36 cellular contexts compared by ENCODE assay signal in the genomic region with DNA sequence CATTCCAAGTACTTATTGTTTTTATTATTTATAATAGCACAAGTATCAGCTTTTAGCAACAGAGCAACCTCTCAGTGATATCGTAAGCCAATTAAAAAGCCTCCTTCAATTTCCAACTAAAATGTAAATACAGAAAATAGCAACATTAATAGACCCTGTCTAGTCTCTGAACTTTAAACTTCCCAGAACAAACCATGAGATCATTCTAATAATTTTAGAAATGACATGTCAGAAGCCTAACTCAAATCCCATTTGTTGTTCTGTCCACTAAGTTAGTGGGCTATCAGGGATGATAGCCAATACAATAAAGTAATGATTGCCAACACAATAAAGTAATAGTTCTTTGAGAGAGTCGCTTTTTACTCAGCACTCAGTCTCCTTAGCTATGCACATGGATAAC. TPM values are rescaled to one million over a fixed set of nuclear protein-coding genes. Genes with fewer than 3 reads are reported as not detected.
"Had no signal": no experiment of that assay in that cellular context is flagged by ENCODE, and none has a peak within 500 bp of the region (broad histone marks: within the 10 kb centered on the region; RNA-seq: fewer than 3 reads in every experiment).

No MANE protein-coding gene starts in this region.

- H3K4me3 ChIP-seq: MG63 had no signal

- H3K27ac ChIP-seq: KMS-11 had no signal

- H3K27me3 ChIP-seq: MG63 had no signal

- H3K9me3 ChIP-seq: MG63 had no signal

- DNase-seq: Karpas-422, Kasumi-1, MG63, MM.1S, MV-4-11, NCI-H1048, NCI-H1092, NCI-H1092 treated with DMSO at 0.1 percent for 48 hours, NCI-H1105, NCI-H1105 treated with DMSO at 0.1 percent for 48 hours, NCI-H1417, NCI-H1417 treated with DMSO at 0.1 percent for 48 hours, NCI-H1436, NCI-H1436 treated with DMSO at 0.1 percent for 48 hours, NCI-H146, NCI-H1694, NCI-H1694 treated with DMSO at 0.1 percent for 48 hours, NCI-H187, NCI-H187 treated with DMSO at 0.1 percent for 48 hours, NCI-H1930, NCI-H2029, NCI-H2029 treated with DMSO at 0.1 percent for 48 hours, NCI-H2081, NCI-H2081 treated with DMSO at 0.1 percent for 48 hours, NCI-H2107, NCI-H2171, NCI-H2171 treated with DMSO at 0.1 percent for 48 hours, NCI-H2227 treated with DMSO at 0.1 percent for 48 hours, NCI-H226, NCI-H345, NCI-H446, NCI-H446 treated with DMSO at 0.1 percent for 48 hours, NCI-H510A had no signal

- H3K36me3 ChIP-seq: MG63 had no signal

RNA-seq across cellular contexts. Expression of a gene that starts 22.3 kb away (rescaled TPM):
- total RNA-seq: MCF 10A, NCI-H460 had no signal
